In genomic region chr4:124737619-124738018, GRCh38 we compare ENCODE assay signal across 37 cellular contexts.
"Had no signal": no experiment of that assay in that cellular context is flagged by ENCODE, and none has a peak within 500 bp of the region (broad histone marks: within the 10 kb centered on the region; RNA-seq: fewer than 3 reads in every experiment).

No MANE protein-coding gene starts in this region.

- H3K36me3 ChIP-seq: adrenal gland, breast epithelium had no signal

- H3K9me3 ChIP-seq: adrenal gland, body of pancreas, breast epithelium had no signal

- ATAC-seq: activated CD8-positive, alpha-beta memory T cell treated with anti-CD3 and anti-CD28 coated beads, Interleukin-2, amount 10 ng/mL, durations not matched to agents 7 days and 5 days; activated naive CD4-positive, alpha-beta T cell treated with anti-CD3 and anti-CD28 coated beads, Interleukin-2, amount 50 U/mL, for 72 hours; body of pancreas had no signal

- H3K27ac ChIP-seq: adrenal gland, body of pancreas, breast epithelium, VCaP had no signal

- H3K27me3 ChIP-seq: adrenal gland, body of pancreas, breast epithelium had no signal

- H3K27me3 Mint-ChIP-seq: activated B cell treated with CpG ODN at 0.5 μM for 24 hours; activated CD4-positive, alpha-beta memory T cell treated with anti-CD3 and anti-CD28 coated beads, Interleukin-2, amount 10 ng/mL, durations not matched to agents 7 days and 5 days; activated CD8-positive, alpha-beta memory T cell treated with anti-CD3 and anti-CD28 coated beads, Interleukin-2, amount 10 ng/mL, durations not matched to agents 7 days and 5 days had no signal

- H3K36me3 Mint-ChIP-seq: activated CD8-positive, alpha-beta memory T cell treated with anti-CD3 and anti-CD28 coated beads, Interleukin-2, amount 10 ng/mL, durations not matched to agents 7 days and 5 days; activated naive CD4-positive, alpha-beta T cell treated with anti-CD3 and anti-CD28 coated beads, Interleukin-2, amount 50 U/mL, for 72 hours had no signal

- DNase-seq: activated B cell treated with CpG ODN at 0.5 μM for 24 hours; activated CD4-positive, alpha-beta memory T cell treated with anti-CD3 and anti-CD28 coated beads, Interleukin-2, amount 10 ng/mL, durations not matched to agents 7 days and 5 days; activated CD4-positive, alpha-beta T cell treated with anti-CD3 and anti-CD28 coated beads for 4 hours; activated CD4-positive, alpha-beta T cell treated with anti-CD3 and anti-CD28 coated beads, Interleukin-2, amount 50 U/mL, for 1 hour; activated CD4-positive, CD25-positive, alpha-beta regulatory T cell treated with anti-CD3 and anti-CD28 coated beads, Interleukin-2, amount 50 U/mL, for 72 hours; activated CD8-positive, alpha-beta memory T cell treated with anti-CD3 and anti-CD28 coated beads for 24 hours; activated CD8-positive, alpha-beta memory T cell treated with anti-CD3 and anti-CD28 coated beads, Interleukin-2, amount 10 ng/mL, durations not matched to agents 7 days and 5 days; activated CD8-positive, alpha-beta memory T cell treated with anti-CD3 and anti-CD28 coated beads, Interleukin-2, amount 50 U/mL, for 48 hours; activated gamma-delta T cell; activated naive CD4-positive, alpha-beta T cell treated with anti-CD3 and anti-CD28 coated beads for 36 hours; adrenal gland; body of pancreas; caudate nucleus; Kasumi-1; KG1; MM.1S; MV-4-11; NCI-H1092; NCI-H1417; NCI-H146; NCI-H187; NCI-H2029 treated with DMSO at 0.1 percent for 48 hours; NCI-H2107; NCI-H2171; NCI-H510A; NCI-H526; NCI-H748 treated with DMSO at 0.1 percent for 48 hours; NK-92 treated with Interleukin-12 subunit alpha and Interleukin-12 subunit beta, amount 100 ng/mL, for 24 hours; Right ventricle myocardium superior; SW 1271; T-helper 1 cell; T-helper 2 cell; T-helper 9 cell had no signal

- H3K4me1 Mint-ChIP-seq: activated B cell treated with CpG ODN at 0.5 μM for 24 hours; activated CD4-positive, alpha-beta memory T cell treated with anti-CD3 and anti-CD28 coated beads, Interleukin-2, amount 10 ng/mL, durations not matched to agents 7 days and 5 days; activated CD8-positive, alpha-beta memory T cell treated with anti-CD3 and anti-CD28 coated beads, Interleukin-2, amount 10 ng/mL, durations not matched to agents 7 days and 5 days had no signal

- H3K4me1 ChIP-seq: adrenal gland, body of pancreas, breast epithelium had no signal

- H3K4me3 Mint-ChIP-seq: activated B cell treated with CpG ODN at 0.5 μM for 24 hours; activated CD4-positive, alpha-beta memory T cell treated with anti-CD3 and anti-CD28 coated beads, Interleukin-2, amount 10 ng/mL, durations not matched to agents 7 days and 5 days; activated CD8-positive, alpha-beta memory T cell treated with anti-CD3 and anti-CD28 coated beads, Interleukin-2, amount 10 ng/mL, durations not matched to agents 7 days and 5 days; activated naive CD4-positive, alpha-beta T cell treated with anti-CD3 and anti-CD28 coated beads for 36 hours had no signal

- H3K4me3 ChIP-seq: adrenal gland, body of pancreas, breast epithelium had no signal

- H3K9me3 Mint-ChIP-seq: activated B cell treated with CpG ODN at 0.5 μM for 24 hours; activated CD4-positive, alpha-beta memory T cell treated with anti-CD3 and anti-CD28 coated beads, Interleukin-2, amount 10 ng/mL, durations not matched to agents 7 days and 5 days; activated naive CD4-positive, alpha-beta T cell treated with anti-CD3 and anti-CD28 coated beads for 36 hours; activated naive CD4-positive, alpha-beta T cell treated with anti-CD3 and anti-CD28 coated beads, Interleukin-2, amount 50 U/mL, for 72 hours; activated T-helper 2 cell treated with anti-CD3 and anti-CD28 coated beads, Interferon-gamma antibody, Interleukin-2, Interleukin-4, amounts not matched to agents 10 μg/mL and 5 μg/mL and 100 μg/mL, durations not matched to agents 14 hours and 24 hours and 36 hours had no signal
